ENCODE assay signal across 19 cellular contexts in genomic region chr6:159655409-159655988, GRCh38. TPM values are rescaled to one million over a fixed set of nuclear protein-coding genes. Genes with fewer than 3 reads are reported as not detected.
DNase-seq lines count a peak whose midpoint lies in the region; ATAC-seq and TF ChIP-seq lines count a peak whose summit lies in the region.
"Had no signal": no experiment of that assay in that cellular context is flagged by ENCODE, and none has a peak within 500 bp of the region (broad histone marks: within the 10 kb centered on the region; RNA-seq: fewer than 3 reads in every experiment).

No MANE protein-coding gene starts in this region.

- no peak overlapping the region for H3K4me2 ChIP-seq in mesendoderm (ENCODE audit: low read length)

- H3K9me3 Mint-ChIP-seq in endodermal cell = peaks cover 22% of the 10 kb centered on the region
- H3K9me3 Mint-ChIP-seq: CD4-positive, alpha-beta memory T cell; HFFc6 had no signal

- no peak overlapping the region for H3K4ac ChIP-seq in mesendoderm (ENCODE audit: low read depth, low read length)

- H3K27me3 ChIP-seq in endodermal cell (ENCODE audit: control insufficient read depth, insufficient read depth, low read length, poor library complexity, severe bottlenecking) (no peaks in the 10 kb centered on the region), mesendoderm (ENCODE audit: insufficient read depth, low read length, poor library complexity) (no peaks in the 10 kb centered on the region), gastrocnemius medialis (no peaks in the 10 kb centered on the region)

- WGBS in endodermal cell (ENCODE audit: insufficient coverage in 1 of 2, insufficient read length in 1 of 2), 2 experiments = 70 to 73% methylated on average over 4 to 9 of the region's 9 CpGs
- no CpG with 5 or more reads among the region's 9 CpGs for WGBS in mesendoderm (ENCODE audit: extremely low coverage, insufficient coverage, low lambda C conversion rate)

- no peak overlapping the region for H4K8ac ChIP-seq in mesendoderm (ENCODE audit: low read depth, low read length)

- H3K23ac ChIP-seq in mesendoderm (ENCODE audit: low read length) = no peak overlapping the region

- H3K36me3 ChIP-seq in endodermal cell (ENCODE audit: control insufficient read depth, insufficient read depth, low read length) (no peaks in the 10 kb centered on the region), mesendoderm (ENCODE audit: control insufficient read depth, insufficient read depth, low read length) (no peaks in the 10 kb centered on the region), gastrocnemius medialis (peaks cover 0 to 14% of the 10 kb centered on the region in 2 donors)

- no peak overlapping the region for H3K18ac ChIP-seq in mesendoderm (ENCODE audit: low read length)

- no peaks in the 10 kb centered on the region for H3K27me3 Mint-ChIP-seq in endodermal cell (ENCODE audit: insufficient read depth)
- H3K27me3 Mint-ChIP-seq: CD4-positive, alpha-beta memory T cell had no signal

- no peak overlapping the region for H2BK120ac ChIP-seq in mesendoderm (ENCODE audit: low read depth, low read length)

- H2AK5ac ChIP-seq in mesendoderm (ENCODE audit: low read length) = no peak overlapping the region

- H3K9me3 ChIP-seq in endodermal cell (ENCODE audit: control insufficient read depth, low read length) (no peaks in the 10 kb centered on the region), gastrocnemius medialis (no peaks in the 10 kb centered on the region)

- no peak overlapping the region for H3K4me3 Mint-ChIP-seq in endodermal cell
- H3K4me3 Mint-ChIP-seq: CD4-positive, alpha-beta memory T cell; HFFc6 had no signal

- H3K79me2 ChIP-seq in mesendoderm (ENCODE audit: control insufficient read depth, insufficient read depth, low read length) = no peaks in the 10 kb centered on the region

- in situ Hi-C loops in gastrocnemius medialis (cut with MboI; ENCODE audit: low sequenced_read_pairs in 4 of 4) = loop anchor here in 3 of 4 donors (10.0 kb wide), 1 partner anchor 481 kb away; no protein-coding TSS in a partner anchor

- H4K5ac ChIP-seq in mesendoderm (ENCODE audit: low read length) = no peak overlapping the region

- H3K27ac ChIP-seq in endodermal cell (ENCODE audit: low read depth, low read length) (no peak overlapping the region), mesendoderm (ENCODE audit: low read depth, low read length) (no peak overlapping the region), gastrocnemius medialis (peak overlapping the region in 2 of 4 donors; percentile 9 to 24)

- H2BK5ac ChIP-seq in mesendoderm (ENCODE audit: low read length) = no peak overlapping the region

- H2BK15ac ChIP-seq in mesendoderm (replicated peaks; ENCODE audit: low read depth) = no peak overlapping the region

- H3K9ac ChIP-seq in endodermal cell (ENCODE audit: extremely low read depth, low read length, poor library complexity, severe bottlenecking) (no peak overlapping the region), mesendoderm (ENCODE audit: low read length) (no peak overlapping the region)

- TF ChIP-seq POLR2A in gastrocnemius medialis (IDR thresholded peaks at IDR 0.05) = no peak

- DNase-seq in ELF-1 (ENCODE audit: low read depth, low spot score) (peak; percentile 73), NCI-H226 (peak; percentile 71), endodermal cell (peak; percentile 78), mesendoderm (peak; percentile 71), gastrocnemius medialis (no peak), midbrain (lab: John Stamatoyannopoulos, UW) (no peak), KG1 (lab: John Stamatoyannopoulos, UW) (no peak)
- DNase-seq: Calu3; CD4-positive, alpha-beta memory T cell; HFFc6; NCI-H1048; NCI-H1436 treated with DMSO at 0.1 percent for 48 hours; NCI-H2029 treated with DMSO at 0.1 percent for 48 hours; NCI-H524; NK-92 treated with Interleukin-12 subunit alpha and Interleukin-12 subunit beta, amount 100 ng/mL, for 24 hours; OCI-M1; RPMI8226; SIG-M5 had no signal

- H3K4me3 ChIP-seq in endodermal cell (ENCODE audit: low read length) (no peak overlapping the region), mesendoderm (ENCODE audit: low read length) (no peak overlapping the region), gastrocnemius medialis (no peak overlapping the region)

- H3K36me3 Mint-ChIP-seq in endodermal cell (ENCODE audit: low read depth) = no peaks in the 10 kb centered on the region

- H3K27ac Mint-ChIP-seq in endodermal cell = peak overlapping the region; percentile 93
- H3K27ac Mint-ChIP-seq: HFFc6 had no signal

- intact Hi-C loops in gastrocnemius medialis (cut with DNase I; ENCODE audit: low total_unique reads) = no loop called here

- ATAC-seq in gastrocnemius medialis = no peak
- no peak for ATAC-seq in HG03097 (IDR thresholded peaks at IDR 0.05; ENCODE audit: low FRiP score, unreplicated experiment)

- peak overlapping the region; percentile 22 for H3K56ac ChIP-seq in mesendoderm (ENCODE audit: low read length)

- no peak for TF ChIP-seq CTCF in endodermal cell (conservative IDR thresholded peaks at IDR 0.05)
- no peak for TF ChIP-seq CTCF in gastrocnemius medialis (IDR thresholded peaks at IDR 0.05 in 4 of 5, conservative IDR thresholded peaks at IDR 0.05 in 1 of 5)

- H3K4me1 Mint-ChIP-seq in endodermal cell = peaks cover 15% of the 10 kb centered on the region
- H3K4me1 Mint-ChIP-seq: CD4-positive, alpha-beta memory T cell had no signal

- H3K4me1 ChIP-seq in endodermal cell (ENCODE audit: control insufficient read depth, insufficient read depth, low read length) (peaks cover 6% of the 10 kb centered on the region), mesendoderm (ENCODE audit: control insufficient read depth, low read depth, low read length) (no peaks in the 10 kb centered on the region), gastrocnemius medialis (peaks cover 0 to 19% of the 10 kb centered on the region in 2 donors)

- no peaks in the 10 kb centered on the region for H3K79me1 ChIP-seq in mesendoderm (ENCODE audit: low read length)

RNA-seq across cellular contexts. Expression of gene SOD2, which starts 37.5 kb away (rescaled TPM):
- 10 to 100 TPM; 64.3 to 88.8 TPM for total RNA-seq in endodermal cell
- 54.2 TPM for polyA plus RNA-seq in endodermal cell (2013, experiment 1 of 2)
- polyA plus RNA-seq in endodermal cell (2013, experiment 2 of 2) = 51.1 TPM
- 43.4 TPM for polyA plus RNA-seq in mesendoderm (2013, experiment 1 of 2)
- polyA plus RNA-seq in mesendoderm (2013, experiment 2 of 2) = 43.4 TPM
- over 10,000 TPM; 10,850 to 22,513 (median 13,452) TPM for total RNA-seq in gastrocnemius medialis

Comparison
In these comparisons a context has a peak if more than half of its experiments do, and no peak if none do; other contexts are left out.
1. DNase-seq: peak in ELF-1 (single experiment), NCI-H226 (single experiment), endodermal cell (single experiment) and mesendoderm (single experiment); none in gastrocnemius medialis (0 of 2), midbrain (single experiment) and KG1 (single experiment).
2. RNA of gene SOD2, which starts 37.5 kb away (total RNA-seq): 10,850 to 22,513 TPM in gastrocnemius medialis; 64.3 to 88.8 TPM in endodermal cell; every median in the first group is over 100 times any median in the second.